In the genomic region with DNA sequence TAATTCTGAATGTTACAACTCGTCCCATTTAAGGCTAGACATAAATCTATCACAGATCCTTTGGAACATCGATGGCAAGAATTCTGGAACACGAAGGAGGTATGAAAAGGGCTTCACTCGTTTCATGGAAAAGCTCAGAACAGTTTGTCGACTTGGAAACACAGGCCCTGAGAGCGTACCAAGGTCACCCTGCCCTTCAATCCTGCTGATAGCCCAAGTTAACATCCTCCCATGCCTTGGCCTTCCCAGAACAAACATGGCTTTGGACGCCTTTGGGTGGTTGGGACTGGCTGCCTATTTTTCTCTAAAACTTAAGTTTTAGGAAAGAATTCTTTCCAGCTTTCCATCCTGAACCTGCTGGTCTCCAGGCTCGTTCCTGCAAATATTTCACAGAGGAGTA, we compare ENCODE assay signal across 41 cellular contexts.
"Had no signal": no experiment of that assay in that cellular context is flagged by ENCODE, and none has a peak within 500 bp of the region (broad histone marks: within the 10 kb centered on the region; RNA-seq: fewer than 3 reads in every experiment).

No MANE protein-coding gene starts in this region.

- H3K4me1 ChIP-seq: adrenal gland, ascending aorta, body of pancreas, breast epithelium had no signal

- H3K9me3 Mint-ChIP-seq: activated naive CD4-positive, alpha-beta T cell treated with anti-CD3 and anti-CD28 coated beads for 36 hours; activated naive CD4-positive, alpha-beta T cell treated with anti-CD3 and anti-CD28 coated beads, Interleukin-2, amount 10 ng/mL, durations not matched to agents 7 days and 5 days; activated naive CD4-positive, alpha-beta T cell treated with anti-CD3 and anti-CD28 coated beads, Interleukin-2, amount 50 U/mL, for 24 hours; activated naive CD4-positive, alpha-beta T cell treated with anti-CD3 and anti-CD28 coated beads, Interleukin-2, amount 50 U/mL, for 72 hours; activated naive CD8-positive, alpha-beta T cell treated with anti-CD3 and anti-CD28 coated beads for 36 hours; activated naive CD8-positive, alpha-beta T cell treated with anti-CD3 and anti-CD28 coated beads, Interleukin-2, amount 10 ng/mL, durations not matched to agents 7 days and 5 days; activated naive CD8-positive, alpha-beta T cell treated with anti-CD3 and anti-CD28 coated beads, Interleukin-2, amount 50 U/mL, for 24 hours; activated T-cell treated with anti-CD3 and anti-CD28 coated beads, Interleukin-2, amount 50 U/mL, for 24 hours; activated T-cell treated with anti-CD3 and anti-CD28 coated beads, Interleukin-2, amount 50 U/mL, for 4 hours; activated T-cell treated with anti-CD3 and anti-CD28 coated beads, Interleukin-2, amount 50 U/mL, for 72 hours; activated T-helper 1 cell treated with anti-CD3 and anti-CD28 coated beads, Interleukin-12 subunit alpha, Interleukin-12 subunit beta, Interleukin-2, Interleukin-4 antibody, amounts not matched to agents 30 ng/mL and 10 ng/mL and 1 ng/mL, durations not matched to agents 14 hours and 24 hours and 36 hours; activated T-helper 17 cell treated with anti-CD3 and anti-CD28 coated beads, Interleukin-2, amount 50 U/mL, for 72 hours; activated T-helper 2 cell treated with anti-CD3 and anti-CD28 coated beads, Interferon-gamma antibody, Interleukin-2, Interleukin-4, amounts not matched to agents 10 μg/mL and 5 μg/mL and 100 μg/mL, durations not matched to agents 14 hours and 24 hours and 36 hours; brain; central memory CD8-positive, alpha-beta T cell had no signal

- H3K4me3 ChIP-seq: adrenal gland, ascending aorta, body of pancreas, breast epithelium, cardiac muscle cell had no signal

- ATAC-seq: activated naive CD4-positive, alpha-beta T cell treated with anti-CD3 and anti-CD28 coated beads, Interleukin-2, amount 50 U/mL, for 72 hours; activated naive CD8-positive, alpha-beta T cell treated with anti-CD3 and anti-CD28 coated beads, Interleukin-2, amount 50 U/mL, for 24 hours; activated T-cell treated with anti-CD3 and anti-CD28 coated beads, Interleukin-2, amount 50 U/mL, for 4 hours; activated T-cell treated with anti-CD3 and anti-CD28 coated beads, Interleukin-2, amount 50 U/mL, for 72 hours; activated T-helper 17 cell treated with anti-CD3 and anti-CD28 coated beads, Interleukin-2, amount 50 U/mL, for 72 hours; body of pancreas had no signal

- H3K36me3 ChIP-seq: adrenal gland, ascending aorta, brain microvascular endothelial cell, breast epithelium, cardiac muscle cell had no signal

- H3K27me3 ChIP-seq: adrenal gland, ascending aorta, body of pancreas, brain microvascular endothelial cell, breast epithelium, cardiac muscle cell had no signal

- H3K4me1 Mint-ChIP-seq: activated naive CD4-positive, alpha-beta T cell treated with anti-CD3 and anti-CD28 coated beads, Interleukin-2, amount 10 ng/mL, durations not matched to agents 7 days and 5 days; activated naive CD4-positive, alpha-beta T cell treated with anti-CD3 and anti-CD28 coated beads, Interleukin-2, amount 50 U/mL, for 24 hours; activated naive CD8-positive, alpha-beta T cell treated with anti-CD3 and anti-CD28 coated beads for 36 hours; activated naive CD8-positive, alpha-beta T cell treated with anti-CD3 and anti-CD28 coated beads, Interleukin-2, amount 10 ng/mL, durations not matched to agents 7 days and 5 days; activated naive CD8-positive, alpha-beta T cell treated with anti-CD3 and anti-CD28 coated beads, Interleukin-2, amount 50 U/mL, for 24 hours; activated T-helper 17 cell treated with anti-CD3 and anti-CD28 coated beads, Interleukin-2, amount 50 U/mL, for 72 hours; central memory CD8-positive, alpha-beta T cell had no signal

- DNase-seq: activated effector memory CD4-positive, alpha-beta T cell treated with anti-CD3 and anti-CD28 coated beads, Interleukin-2, amount 50 U/mL, for 16 hours; activated effector memory CD4-positive, alpha-beta T cell treated with Interleukin-2 at 50 U/mL for 16 hours; activated gamma-delta T cell; activated gamma-delta T cell treated with Interleukin-2 at 50 U/mL for 16 hours; activated naive CD4-positive, alpha-beta T cell; activated naive CD4-positive, alpha-beta T cell treated with anti-CD3 and anti-CD28 coated beads for 36 hours; activated naive CD4-positive, alpha-beta T cell treated with anti-CD3 and anti-CD28 coated beads, Interleukin-2, amount 10 ng/mL, durations not matched to agents 7 days and 5 days; activated naive CD4-positive, alpha-beta T cell treated with anti-CD3 and anti-CD28 coated beads, Interleukin-2, amount 50 U/mL, for 16 hours; activated naive CD4-positive, alpha-beta T cell treated with Interleukin-2 at 50 U/mL for 16 hours; activated naive CD8-positive, alpha-beta T cell treated with anti-CD3 and anti-CD28 coated beads for 36 hours; activated naive CD8-positive, alpha-beta T cell treated with anti-CD3 and anti-CD28 coated beads, Interleukin-2, amount 10 ng/mL, durations not matched to agents 7 days and 5 days; activated naive CD8-positive, alpha-beta T cell treated with anti-CD3 and anti-CD28 coated beads, Interleukin-2, amount 50 U/mL, for 24 hours; activated T-cell treated with anti-CD3 and anti-CD28 coated beads for 4 hours; activated T-cell treated with anti-CD3 and anti-CD28 coated beads, Interleukin-2, amount 50 U/mL, for 1 hour; activated T-cell treated with anti-CD3 and anti-CD28 coated beads, Interleukin-2, amount 50 U/mL, for 24 hours; activated T-cell treated with anti-CD3 and anti-CD28 coated beads, Interleukin-2, amount 50 U/mL, for 4 hours; activated T-cell treated with anti-CD3 and anti-CD28 coated beads, Interleukin-2, amount 50 U/mL, for 48 hours; activated T-cell treated with anti-CD3 and anti-CD28 coated beads, Interleukin-2, amount 50 U/mL, for 72 hours; adrenal gland; amniotic stem cell; amygdala; anterior cingulate cortex; aorta; body of pancreas; brain microvascular endothelial cell; caudate nucleus; central memory CD4-positive, alpha-beta T cell; cerebellar nuclear complex had no signal

- FAIRE-seq: astrocyte, bronchial epithelial cell had no signal

- H3K36me3 Mint-ChIP-seq: activated naive CD4-positive, alpha-beta T cell treated with anti-CD3 and anti-CD28 coated beads, Interleukin-2, amount 10 ng/mL, durations not matched to agents 7 days and 5 days; activated naive CD4-positive, alpha-beta T cell treated with anti-CD3 and anti-CD28 coated beads, Interleukin-2, amount 50 U/mL, for 24 hours; activated naive CD4-positive, alpha-beta T cell treated with anti-CD3 and anti-CD28 coated beads, Interleukin-2, amount 50 U/mL, for 72 hours; activated naive CD8-positive, alpha-beta T cell; activated naive CD8-positive, alpha-beta T cell treated with anti-CD3 and anti-CD28 coated beads for 36 hours; activated naive CD8-positive, alpha-beta T cell treated with anti-CD3 and anti-CD28 coated beads, Interleukin-2, amount 10 ng/mL, durations not matched to agents 7 days and 5 days; brain had no signal

- H3K9me3 ChIP-seq: adrenal gland, ascending aorta, body of pancreas, breast epithelium had no signal

- H3K27ac Mint-ChIP-seq: activated naive CD4-positive, alpha-beta T cell treated with anti-CD3 and anti-CD28 coated beads for 36 hours; activated naive CD4-positive, alpha-beta T cell treated with anti-CD3 and anti-CD28 coated beads, Interleukin-2, amount 10 ng/mL, durations not matched to agents 7 days and 5 days; activated naive CD4-positive, alpha-beta T cell treated with anti-CD3 and anti-CD28 coated beads, Interleukin-2, amount 50 U/mL, for 24 hours; activated naive CD4-positive, alpha-beta T cell treated with anti-CD3 and anti-CD28 coated beads, Interleukin-2, amount 50 U/mL, for 72 hours; activated naive CD8-positive, alpha-beta T cell; activated naive CD8-positive, alpha-beta T cell treated with anti-CD3 and anti-CD28 coated beads for 36 hours; activated naive CD8-positive, alpha-beta T cell treated with anti-CD3 and anti-CD28 coated beads, Interleukin-2, amount 10 ng/mL, durations not matched to agents 7 days and 5 days; activated naive CD8-positive, alpha-beta T cell treated with anti-CD3 and anti-CD28 coated beads, Interleukin-2, amount 50 U/mL, for 24 hours; activated T-cell treated with anti-CD3 and anti-CD28 coated beads, Interleukin-2, amount 50 U/mL, for 24 hours; activated T-cell treated with anti-CD3 and anti-CD28 coated beads, Interleukin-2, amount 50 U/mL, for 72 hours; activated T-helper 1 cell treated with anti-CD3 and anti-CD28 coated beads, Interleukin-12 subunit alpha, Interleukin-12 subunit beta, Interleukin-2, Interleukin-4 antibody, amounts not matched to agents 30 ng/mL and 10 ng/mL and 1 ng/mL, durations not matched to agents 14 hours and 24 hours and 36 hours; activated T-helper 17 cell treated with anti-CD3 and anti-CD28 coated beads, Interleukin-2, amount 50 U/mL, for 72 hours; activated T-helper 2 cell treated with anti-CD3 and anti-CD28 coated beads, Interferon-gamma antibody, Interleukin-2, Interleukin-4, amounts not matched to agents 10 μg/mL and 5 μg/mL and 100 μg/mL, durations not matched to agents 14 hours and 24 hours and 36 hours; brain had no signal

- H3K4me3 Mint-ChIP-seq: activated naive CD4-positive, alpha-beta T cell treated with anti-CD3 and anti-CD28 coated beads for 36 hours; activated naive CD4-positive, alpha-beta T cell treated with anti-CD3 and anti-CD28 coated beads, Interleukin-2, amount 10 ng/mL, durations not matched to agents 7 days and 5 days; activated naive CD4-positive, alpha-beta T cell treated with anti-CD3 and anti-CD28 coated beads, Interleukin-2, amount 50 U/mL, for 24 hours; activated naive CD8-positive, alpha-beta T cell; activated naive CD8-positive, alpha-beta T cell treated with anti-CD3 and anti-CD28 coated beads for 36 hours; activated naive CD8-positive, alpha-beta T cell treated with anti-CD3 and anti-CD28 coated beads, Interleukin-2, amount 10 ng/mL, durations not matched to agents 7 days and 5 days; activated naive CD8-positive, alpha-beta T cell treated with anti-CD3 and anti-CD28 coated beads, Interleukin-2, amount 50 U/mL, for 24 hours; activated T-cell treated with anti-CD3 and anti-CD28 coated beads, Interleukin-2, amount 50 U/mL, for 24 hours; activated T-cell treated with anti-CD3 and anti-CD28 coated beads, Interleukin-2, amount 50 U/mL, for 4 hours; activated T-cell treated with anti-CD3 and anti-CD28 coated beads, Interleukin-2, amount 50 U/mL, for 72 hours; activated T-helper 1 cell treated with anti-CD3 and anti-CD28 coated beads, Interleukin-12 subunit alpha, Interleukin-12 subunit beta, Interleukin-2, Interleukin-4 antibody, amounts not matched to agents 30 ng/mL and 10 ng/mL and 1 ng/mL, durations not matched to agents 14 hours and 24 hours and 36 hours; activated T-helper 17 cell treated with anti-CD3 and anti-CD28 coated beads, Interleukin-2, amount 50 U/mL, for 72 hours; brain; central memory CD8-positive, alpha-beta T cell had no signal

- H3K27me3 Mint-ChIP-seq: activated naive CD4-positive, alpha-beta T cell treated with anti-CD3 and anti-CD28 coated beads, Interleukin-2, amount 50 U/mL, for 24 hours; activated naive CD8-positive, alpha-beta T cell; activated naive CD8-positive, alpha-beta T cell treated with anti-CD3 and anti-CD28 coated beads for 36 hours; activated naive CD8-positive, alpha-beta T cell treated with anti-CD3 and anti-CD28 coated beads, Interleukin-2, amount 50 U/mL, for 24 hours; activated T-cell treated with anti-CD3 and anti-CD28 coated beads, Interleukin-2, amount 50 U/mL, for 24 hours; activated T-helper 17 cell treated with anti-CD3 and anti-CD28 coated beads, Interleukin-2, amount 50 U/mL, for 72 hours; central memory CD8-positive, alpha-beta T cell had no signal

- H3K27ac ChIP-seq: adrenal gland, ascending aorta, body of pancreas, brain microvascular endothelial cell, breast epithelium, cardiac muscle cell had no signal
